Comparison of ENCODE assay signal across 1 cellular context in genomic region chr13:46160065-46160464, GRCh38.
TF ChIP-seq lines count a peak whose summit lies in the region.

No MANE protein-coding gene starts in this region.

TF ChIP-seq in H1, 55 proteins besides CTCF, POLR2A, EP300 and RAD21:
- TF ChIP-seq JUND (IDR thresholded peaks at IDR 0.05; ENCODE audit: low read length) = no peak
- no peak for TF ChIP-seq MAX (IDR thresholded peaks at IDR 0.05)
- TF ChIP-seq NANOG (IDR thresholded peaks at IDR 0.05; ENCODE audit: insufficient read depth, low read depth, low read length, poor library complexity, severe bottlenecking) = no peak
- no peak for TF ChIP-seq POLR2AphosphoS5 (IDR thresholded peaks at IDR 0.05; ENCODE audit: low read depth, low read length)
- no peak for TF ChIP-seq RXRA (IDR thresholded peaks at IDR 0.05; ENCODE audit: insufficient read depth, low read depth, low read length)
- no peak for TF ChIP-seq FOSL1 (IDR thresholded peaks at IDR 0.05; ENCODE audit: insufficient read depth, low read depth, low read length)
- TF ChIP-seq SP2 (IDR thresholded peaks at IDR 0.05; ENCODE audit: low read length) = no peak
- TF ChIP-seq CBX5 (IDR thresholded peaks at IDR 0.05; ENCODE audit: low read depth, low read length) = no peak
- no peak for TF ChIP-seq HDAC6 (IDR thresholded peaks at IDR 0.05; ENCODE audit: low read depth, low read length)
- no peak for TF ChIP-seq HDAC2 (IDR thresholded peaks at IDR 0.05; ENCODE audit: borderline replicate concordance in 1 of 2, low read depth in 2 of 2, low read length in 2 of 2)
- TF ChIP-seq ATF2 (IDR thresholded peaks at IDR 0.05; ENCODE audit: low read length) = no peak
- TF ChIP-seq TBP (IDR thresholded peaks at IDR 0.05; ENCODE audit: low read depth, low read length) = no peak
- no peak for TF ChIP-seq RBBP5 (IDR thresholded peaks at IDR 0.05; ENCODE audit: borderline replicate concordance, low read depth, low read length)
- TF ChIP-seq SP4 (IDR thresholded peaks at IDR 0.05; ENCODE audit: low read length) = no peak
- no peak for TF ChIP-seq E2F6 (IDR thresholded peaks at IDR 0.05)
- no peak for TF ChIP-seq POU5F1 (IDR thresholded peaks at IDR 0.05; ENCODE audit: low read depth, low read length)
- no peak for TF ChIP-seq CBX8 (IDR thresholded peaks at IDR 0.05; ENCODE audit: borderline replicate concordance, low read depth, low read length)
